Comparison of ENCODE assay signal across 14 cellular contexts in genomic region chr3:144843099-144843498, GRCh38.
A peak's percentile ranks its signal among the peaks of the same experiment; 100 is the strongest.
DNase-seq lines count a peak whose midpoint lies in the region; ATAC-seq and TF ChIP-seq lines count a peak whose summit lies in the region.
"Had no signal": no experiment of that assay in that cellular context is flagged by ENCODE, and none has a peak within 500 bp of the region (broad histone marks: within the 10 kb centered on the region; RNA-seq: fewer than 3 reads in every experiment).

No MANE protein-coding gene starts in this region.

- CTCF ChIA-PET in WTC11 (lab: Charles Lee), result no interaction called here
- CTCF ChIA-PET in activated naive CD4-positive, alpha-beta T cell treated with anti-CD3 and anti-CD28 coated beads for 36 hours (lab: Charles Lee), result no interaction called here

- no peak overlapping the region for H3K27ac ChIP-seq in DND-41 (ENCODE audit: low read length)
- H3K27ac ChIP-seq: SJSA1 had no signal

- H3K4me1 Mint-ChIP-seq in WTC11, result no peaks in the 10 kb centered on the region
- no peaks in the 10 kb centered on the region for H3K4me1 Mint-ChIP-seq in activated naive CD4-positive, alpha-beta T cell treated with anti-CD3 and anti-CD28 coated beads for 36 hours (ENCODE audit: low read depth)

- H3K36me3 Mint-ChIP-seq in WTC11, result peaks cover 30% of the 10 kb centered on the region
- H3K36me3 Mint-ChIP-seq in activated naive CD4-positive, alpha-beta T cell treated with anti-CD3 and anti-CD28 coated beads for 36 hours (ENCODE audit: low read depth), result no peaks in the 10 kb centered on the region

- POLR2A ChIA-PET in WTC11 (lab: Charles Lee), result no interaction called here

- no peaks in the 10 kb centered on the region for H3K27me3 Mint-ChIP-seq in WTC11 (ENCODE audit: low read depth)
- H3K27me3 Mint-ChIP-seq in activated naive CD4-positive, alpha-beta T cell treated with anti-CD3 and anti-CD28 coated beads for 36 hours (ENCODE audit: low read depth), result no peaks in the 10 kb centered on the region

- H3K36me3 ChIP-seq in DND-41 (ENCODE audit: insufficient read depth, low read length), result no peaks in the 10 kb centered on the region
- H3K36me3 ChIP-seq: SJSA1 had no signal

- TF ChIP-seq CTCF in DND-41 (IDR thresholded peaks at IDR 0.05; ENCODE audit: borderline replicate concordance, extremely low read depth, low read length, poor library complexity, severe bottlenecking) (peak; percentile 36), WTC11 (IDR thresholded peaks at IDR 0.05) (no peak)

- H4K20me1 ChIP-seq in DND-41 (ENCODE audit: insufficient read depth, low read length), result no peaks in the 10 kb centered on the region

- no peaks in the 10 kb centered on the region for H3K9me3 ChIP-seq in DND-41 (ENCODE audit: insufficient read depth, low read length, severe bottlenecking)
- H3K9me3 ChIP-seq: SJSA1 had no signal

- no peak overlapping the region for H3K4me2 ChIP-seq in DND-41 (ENCODE audit: insufficient read depth, low read length)

- H3K4me1 ChIP-seq in DND-41 (ENCODE audit: insufficient read depth, low read length), result no peaks in the 10 kb centered on the region
- H3K4me1 ChIP-seq: SJSA1 had no signal

- no peak overlapping the region for H2AFZ ChIP-seq in DND-41 (ENCODE audit: low read depth, low read length)

- H3K79me2 ChIP-seq in DND-41 (ENCODE audit: insufficient read depth, low read length), result no peaks in the 10 kb centered on the region

- DNase-seq in DND-41, result no peak
- peak; percentile 11 for DNase-seq in NAMALWA (ENCODE audit: low spot score)
- no peak for DNase-seq in WTC11 (ENCODE audit: low spot score)
- peak; percentile 59 for DNase-seq in medulla oblongata (ENCODE audit: extremely low spot score)
- no peak for DNase-seq in activated CD4-positive, alpha-beta T cell treated with anti-CD3 and anti-CD28 coated beads for 48 hours
- no peak for DNase-seq in activated naive CD4-positive, alpha-beta T cell treated with anti-CD3 and anti-CD28 coated beads for 36 hours
- no peak for DNase-seq in T-helper 2 cell
- no peak for DNase-seq in AG20443 (ENCODE audit: low spot score)
- DNase-seq: activated CD4-positive, CD25-positive, alpha-beta regulatory T cell; hypothalamus; IMR-90; retina; stimulated activated CD4-positive, alpha-beta T cell treated with anti-CD3 and anti-CD28 coated beads, Interleukin-4, amount 100 ng/mL, for 4 hours had no signal

- H3K9me3 Mint-ChIP-seq in WTC11, result peaks cover 26% of the 10 kb centered on the region
- H3K9me3 Mint-ChIP-seq in activated naive CD4-positive, alpha-beta T cell treated with anti-CD3 and anti-CD28 coated beads for 36 hours, result peaks cover 13% of the 10 kb centered on the region

- H3K4me3 ChIP-seq in DND-41 (ENCODE audit: low read depth in 1 of 2, low read length in 2 of 2), result no peak overlapping the region
- H3K4me3 ChIP-seq: SJSA1 had no signal

- ATAC-seq in DND-41 (ENCODE audit: insufficient read depth, low read depth) (0 out of 3 replicates have a peak, but pooled peaks have one; percentile 45), WTC11 (peak; percentile 51)

- H3K27ac Mint-ChIP-seq in WTC11, result no peak overlapping the region
- H3K27ac Mint-ChIP-seq in activated naive CD4-positive, alpha-beta T cell treated with anti-CD3 and anti-CD28 coated beads for 36 hours, result no peak overlapping the region

- no peaks in the 10 kb centered on the region for H3K27me3 ChIP-seq in DND-41 (ENCODE audit: insufficient read depth, low read length, poor library complexity)
- H3K27me3 ChIP-seq: SJSA1 had no signal

- no peak overlapping the region for H3K9ac ChIP-seq in DND-41 (ENCODE audit: low read depth, low read length)

- H3K4me3 Mint-ChIP-seq in WTC11, result no peak overlapping the region
- no peak overlapping the region for H3K4me3 Mint-ChIP-seq in activated naive CD4-positive, alpha-beta T cell treated with anti-CD3 and anti-CD28 coated beads for 36 hours

- intact Hi-C loops in activated naive CD4-positive, alpha-beta T cell treated with anti-CD3 and anti-CD28 coated beads for 36 hours (cut with micrococcal nuclease), result no loop called here

TF ChIP-seq in WTC11, 78 proteins besides CTCF, POLR2A, EP300 and RAD21 (continues in another document):
- TF ChIP-seq ZNF425 (CRISPR knock-in tag; conservative IDR thresholded peaks at IDR 0.05), result no peak
- TF ChIP-seq ZNF263 (CRISPR knock-in tag; IDR thresholded peaks at IDR 0.05; ENCODE audit: low read depth), result no peak
- no peak for TF ChIP-seq RELA (CRISPR knock-in tag; IDR thresholded peaks at IDR 0.05; ENCODE audit: borderline replicate concordance)
- TF ChIP-seq MAX (CRISPR knock-in tag; IDR thresholded peaks at IDR 0.05), result no peak
- no peak for TF ChIP-seq ATF6 (CRISPR knock-in tag; IDR thresholded peaks at IDR 0.05)
- TF ChIP-seq, protein P1, sequence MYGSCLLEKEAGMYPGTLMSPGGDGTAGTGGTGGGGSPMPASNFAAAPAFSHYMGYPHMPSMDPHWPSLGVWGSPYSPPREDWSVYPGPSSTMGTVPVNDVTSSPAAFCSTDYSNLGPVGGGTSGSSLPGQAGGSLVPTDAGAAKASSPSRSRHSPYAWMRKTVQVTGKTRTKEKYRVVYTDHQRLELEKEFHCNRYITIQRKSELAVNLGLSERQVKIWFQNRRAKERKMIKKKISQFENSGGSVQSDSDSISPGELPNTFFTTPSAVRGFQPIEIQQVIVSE (CRISPR knock-in tag; IDR thresholded peaks at IDR 0.05; ENCODE audit: borderline replicate concordance), result no peak
- TF ChIP-seq, protein P2, sequence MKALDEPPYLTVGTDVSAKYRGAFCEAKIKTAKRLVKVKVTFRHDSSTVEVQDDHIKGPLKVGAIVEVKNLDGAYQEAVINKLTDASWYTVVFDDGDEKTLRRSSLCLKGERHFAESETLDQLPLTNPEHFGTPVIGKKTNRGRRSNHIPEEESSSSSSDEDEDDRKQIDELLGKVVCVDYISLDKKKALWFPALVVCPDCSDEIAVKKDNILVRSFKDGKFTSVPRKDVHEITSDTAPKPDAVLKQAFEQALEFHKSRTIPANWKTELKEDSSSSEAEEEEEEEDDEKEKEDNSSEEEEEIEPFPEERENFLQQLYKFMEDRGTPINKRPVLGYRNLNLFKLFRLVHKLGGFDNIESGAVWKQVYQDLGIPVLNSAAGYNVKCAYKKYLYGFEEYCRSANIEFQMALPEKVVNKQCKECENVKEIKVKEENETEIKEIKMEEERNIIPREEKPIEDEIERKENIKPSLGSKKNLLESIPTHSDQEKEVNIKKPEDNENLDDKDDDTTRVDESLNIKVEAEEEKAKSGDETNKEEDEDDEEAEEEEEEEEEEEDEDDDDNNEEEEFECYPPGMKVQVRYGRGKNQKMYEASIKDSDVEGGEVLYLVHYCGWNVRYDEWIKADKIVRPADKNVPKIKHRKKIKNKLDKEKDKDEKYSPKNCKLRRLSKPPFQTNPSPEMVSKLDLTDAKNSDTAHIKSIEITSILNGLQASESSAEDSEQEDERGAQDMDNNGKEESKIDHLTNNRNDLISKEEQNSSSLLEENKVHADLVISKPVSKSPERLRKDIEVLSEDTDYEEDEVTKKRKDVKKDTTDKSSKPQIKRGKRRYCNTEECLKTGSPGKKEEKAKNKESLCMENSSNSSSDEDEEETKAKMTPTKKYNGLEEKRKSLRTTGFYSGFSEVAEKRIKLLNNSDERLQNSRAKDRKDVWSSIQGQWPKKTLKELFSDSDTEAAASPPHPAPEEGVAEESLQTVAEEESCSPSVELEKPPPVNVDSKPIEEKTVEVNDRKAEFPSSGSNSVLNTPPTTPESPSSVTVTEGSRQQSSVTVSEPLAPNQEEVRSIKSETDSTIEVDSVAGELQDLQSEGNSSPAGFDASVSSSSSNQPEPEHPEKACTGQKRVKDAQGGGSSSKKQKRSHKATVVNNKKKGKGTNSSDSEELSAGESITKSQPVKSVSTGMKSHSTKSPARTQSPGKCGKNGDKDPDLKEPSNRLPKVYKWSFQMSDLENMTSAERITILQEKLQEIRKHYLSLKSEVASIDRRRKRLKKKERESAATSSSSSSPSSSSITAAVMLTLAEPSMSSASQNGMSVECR (CRISPR knock-in tag; IDR thresholded peaks at IDR 0.05; ENCODE audit: borderline replicate concordance), result no peak
- TF ChIP-seq JAZF1 (CRISPR knock-in tag; IDR thresholded peaks at IDR 0.05), result no peak
- TF ChIP-seq CREB1 (CRISPR knock-in tag; IDR thresholded peaks at IDR 0.05), result no peak

Comparison
In these comparisons a context has a peak if more than half of its experiments do, and no peak if none do; other contexts are left out.
1. DNase-seq: peak in NAMALWA (single experiment) and medulla oblongata (single experiment); none in DND-41 (single experiment), WTC11 (single experiment), activated CD4-positive, alpha-beta T cell treated with anti-CD3 and anti-CD28 coated beads for 48 hours (single experiment), activated naive CD4-positive, alpha-beta T cell treated with anti-CD3 and anti-CD28 coated beads for 36 hours (single experiment), T-helper 2 cell (0 of 5) and AG20443 (single experiment).